In genomic region chr22:36977947-36978660, GRCh38 we compare ENCODE assay signal across 8 cellular contexts. TPM values are rescaled to one million over a fixed set of nuclear protein-coding genes. Genes with fewer than 3 reads are reported as not detected.
DNase-seq lines count a peak whose midpoint lies in the region; ATAC-seq lines count a peak whose summit lies in the region.

No MANE protein-coding gene starts in this region.

- H3K36me3 ChIP-seq in aorta (ENCODE audit: control insufficient read depth in 1 of 2, insufficient read depth in 2 of 2, low read length in 1 of 2): no peaks in the 10 kb centered on the region

- H3K4me3 ChIP-seq in aorta (ENCODE audit: low read length in 2 of 2): peak overlapping the region in 1 of 2 donors; percentile 2

- peaks cover 0 to 2% of the 10 kb centered on the region in 2 donors for H3K27me3 ChIP-seq in aorta (ENCODE audit: control insufficient read depth in 1 of 2, insufficient read depth in 2 of 2, low read length in 1 of 2)

- DNase-seq in DMS153 treated with DMSO at 0.1 percent for 48 hours (lab: John Stamatoyannopoulos, UW; ENCODE audit: unreplicated experiment) (peak; percentile 71), NCI-H187 treated with DMSO at 0.1 percent for 48 hours (lab: John Stamatoyannopoulos, UW) (peak; percentile 39), T-helper 2 cell (peak; percentile 77 to 90 (median 82)), anterior cingulate cortex (lab: John Stamatoyannopoulos, UW) (peak in 57 of 58 donors; percentile 37 to 89 (median 76)), hepatic stellate cell (ENCODE audit: low spot score) (peak; percentile 92), renal cortical epithelial cell (ENCODE audit: low read depth) (peak; percentile 62), aorta (peak; percentile 94 to 97)

- no peak overlapping the region for H3K27ac ChIP-seq in aorta (ENCODE audit: low read depth in 1 of 2, low read length in 2 of 2)

- intact Hi-C loops in aorta (cut with DNase I): loop anchor here (2.0 to 5.0 kb wide), 3 partner anchors 41 to 196 kb away; partner anchors contain the start of genes MPST (in 1 of the 2) and TST (in 1 of the 2)

- 12 to 13% methylated on average over 18 of the region's 18 CpGs for WGBS in aorta, 2 donors

- H3K9me3 ChIP-seq in aorta (ENCODE audit: control insufficient read depth, low read length): no peaks in the 10 kb centered on the region

- ATAC-seq in HG02571 (IDR thresholded peaks at IDR 0.05; ENCODE audit: unreplicated experiment) (peak; percentile 62), aorta (ENCODE audit: low FRiP score) (peak; percentile 98)

- no peaks in the 10 kb centered on the region for H3K4me1 ChIP-seq in aorta (ENCODE audit: control insufficient read depth in 1 of 2, insufficient read depth in 2 of 2, low read length in 2 of 2)

RNA-seq across cellular contexts. Expression of gene TST, which starts 41.1 kb away (rescaled TPM):
- total RNA-seq in renal cortical epithelial cell: 39.2 and 81.8 TPM in 2 replicates
- 1 to 10 TPM; 9.7 to 10.0 TPM for total RNA-seq in aorta
- polyA plus RNA-seq in aorta: 10 to 100 TPM; 26.8 to 61.7 TPM

RNA-seq across cellular contexts. Expression of gene MPST, which starts 41.4 kb away (rescaled TPM):
- total RNA-seq in renal cortical epithelial cell (75.5 and 129 TPM in 2 replicates), aorta (10 to 100 TPM; 30.8 to 38.6 TPM)
- polyA plus RNA-seq in aorta: 100 to 1,000 TPM in 1 of 2 donors, 10 to 100 TPM in 1; 55.1 to 102 TPM

Comparison
In these comparisons a context has a peak if more than half of its experiments do, and no peak if none do; other contexts are left out.
1. DNase-seq: peak in every context shown above with its lines; median percentile 96 in aorta; 92 in hepatic stellate cell; 82 in T-helper 2 cell; 76 in anterior cingulate cortex; 71 in DMS153 treated with DMSO at 0.1 percent for 48 hours; 62 in renal cortical epithelial cell; 39 in NCI-H187 treated with DMSO at 0.1 percent for 48 hours.